Comparison of ENCODE assay signal across 8 cellular contexts in the genomic region with DNA sequence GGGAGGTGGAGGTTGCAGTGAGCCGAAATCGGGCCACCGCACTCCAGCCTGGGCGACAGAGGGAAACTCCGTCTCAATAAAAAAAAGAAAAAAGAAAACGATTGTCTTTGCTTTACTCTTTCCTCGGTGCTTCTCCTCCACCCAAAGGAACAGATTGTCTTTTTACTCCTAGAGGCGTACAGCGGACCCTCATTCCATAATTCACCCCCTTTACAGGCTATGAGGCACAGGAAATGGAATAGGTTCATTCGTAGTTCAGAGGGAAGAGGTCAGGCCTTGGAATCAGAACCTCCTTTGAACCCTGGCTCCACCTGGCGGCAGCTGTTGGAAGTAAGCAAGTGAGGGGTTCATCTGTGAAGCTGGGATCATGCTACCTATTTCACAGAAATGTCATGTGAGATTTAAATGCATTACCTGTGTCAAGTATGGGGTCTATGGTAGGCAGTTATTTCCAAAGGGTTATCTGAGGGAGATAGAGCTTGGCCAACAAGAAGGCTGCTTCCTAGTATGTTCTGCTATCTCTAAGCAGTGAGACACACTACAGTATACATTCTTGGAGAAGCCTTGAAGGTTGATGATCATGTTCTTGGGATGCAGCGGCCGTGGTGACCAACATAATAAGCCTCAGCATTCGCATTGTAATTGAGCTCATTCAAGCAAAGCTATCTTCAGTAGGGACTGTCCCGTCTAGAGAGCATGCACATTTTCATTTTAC. TPM values are rescaled to one million over a fixed set of nuclear protein-coding genes. Genes with fewer than 3 reads are reported as not detected.
DNase-seq lines count a peak whose midpoint lies in the region; ATAC-seq lines count a peak whose summit lies in the region.

No MANE protein-coding gene starts in this region.

- no peak overlapping the region for H3K4me3 ChIP-seq in skeletal muscle satellite cell (ENCODE audit: low read length)

- H3K4me1 ChIP-seq in skeletal muscle satellite cell (ENCODE audit: control insufficient read depth, insufficient read depth, low read length): peaks cover 4% of the 10 kb centered on the region

- H3K36me3 ChIP-seq in skeletal muscle satellite cell (ENCODE audit: insufficient read depth, low read length): no peaks in the 10 kb centered on the region

- H3K9ac ChIP-seq in skeletal muscle satellite cell (ENCODE audit: low read depth, low read length): no peak overlapping the region

- H3K9me3 ChIP-seq in skeletal muscle satellite cell (replicated peaks; ENCODE audit: low read length): peaks cover 5% of the 10 kb centered on the region

- H3K27me3 ChIP-seq in skeletal muscle satellite cell (ENCODE audit: control insufficient read depth, insufficient read depth, low read length): no peaks in the 10 kb centered on the region

- ATAC-seq in GM21786 (IDR thresholded peaks at IDR 0.05; ENCODE audit: unreplicated experiment): no peak

- peak; percentile 68 for DNase-seq in NK-92 treated with Interleukin-12 subunit alpha and Interleukin-12 subunit beta, amount 100 ng/mL, for 24 hours (lab: John Stamatoyannopoulos, UW)
- DNase-seq in NK-92 (lab: John Stamatoyannopoulos, UW; ENCODE audit: unreplicated experiment): no peak
- DNase-seq in NCI-H1694 (lab: John Stamatoyannopoulos, UW): peak; percentile 71
- peak; percentile 59 to 88 (median 78) for DNase-seq in T-helper 2 cell
- DNase-seq in amygdala (lab: John Stamatoyannopoulos, UW): peak in 51 of 56 donors; percentile 7 to 93 (median 59)
- peak; percentile 73 to 77 for DNase-seq in hippocampal formation (lab: John Stamatoyannopoulos, UW)

- H3K4me2 ChIP-seq in skeletal muscle satellite cell (ENCODE audit: low read length): peak overlapping the region; percentile 24

RNA-seq across cellular contexts. Expression of a gene that starts 18.6 kb away (rescaled TPM):
- 4.4 and 6.1 TPM in 2 replicates for total RNA-seq in skeletal muscle satellite cell (2012; rRNA removed)

RNA-seq across cellular contexts. Expression of a gene that starts 22.0 kb away (rescaled TPM):
- 3.8 and 6.8 TPM in 2 replicates for total RNA-seq in skeletal muscle satellite cell (2012; rRNA removed)

RNA-seq across cellular contexts. Expression of a gene that starts 29.4 kb away (rescaled TPM):
- total RNA-seq in skeletal muscle satellite cell (2012; rRNA removed): 9.9 and 22.1 TPM in 2 replicates

RNA-seq across cellular contexts. Expression of a gene that starts 43.3 kb away (rescaled TPM):
- 6.8 and 7.2 TPM in 2 replicates for total RNA-seq in skeletal muscle satellite cell (2012; rRNA removed)

RNA-seq across cellular contexts. Expression of a gene that starts 57.3 kb away (rescaled TPM):
- 3.8 and 11.4 TPM in 2 replicates for total RNA-seq in skeletal muscle satellite cell (2012; rRNA removed)
